8 cellular contexts compared by ENCODE assay signal in genomic region chrX:154308108-154308946, GRCh38. TPM values are rescaled to one million over a fixed set of nuclear protein-coding genes. Genes with fewer than 3 reads are reported as not detected.
DNase-seq lines count a peak whose midpoint lies in the region; ATAC-seq, FAIRE-seq and TF ChIP-seq lines count a peak whose summit lies in the region.

No MANE protein-coding gene starts in this region.

- no peaks in the 10 kb centered on the region for H3K27me3 ChIP-seq in gastroesophageal sphincter

- no peaks in the 10 kb centered on the region for H3K36me3 ChIP-seq in gastroesophageal sphincter

- H3K4me3 ChIP-seq in AG10803 (ENCODE audit: low read length) (no peak overlapping the region), gastroesophageal sphincter (no peak overlapping the region)

- no peak for FAIRE-seq in urothelium cell line (lab: Jason Lieb, UNC)

- TF ChIP-seq POLR2A in gastroesophageal sphincter (IDR thresholded peaks at IDR 0.05) = no peak

- ATAC-seq in GM19463 (IDR thresholded peaks at IDR 0.05; ENCODE audit: unreplicated experiment) (peak; percentile 47), gastroesophageal sphincter (no peak), GM21825 (IDR thresholded peaks at IDR 0.05; ENCODE audit: unreplicated experiment) (no peak)

- 53 to 60% methylated on average over 7 to 8 of the region's 9 CpGs for WGBS in gastroesophageal sphincter (ENCODE audit: low coverage in 1 of 2), 2 donors

- no peaks in the 10 kb centered on the region for H3K4me1 ChIP-seq in gastroesophageal sphincter

- H3K27ac ChIP-seq in gastroesophageal sphincter = no peak overlapping the region

- no peaks in the 10 kb centered on the region for H3K9me3 ChIP-seq in gastroesophageal sphincter

- TF ChIP-seq EP300 in gastroesophageal sphincter (IDR thresholded peaks at IDR 0.05) = no peak

- TF ChIP-seq CTCF in AG10803 (conservative IDR thresholded peaks at IDR 0.05; ENCODE audit: low read length) = peak; percentile 66
- peak; percentile 33 to 77 (median 58) for TF ChIP-seq CTCF in gastroesophageal sphincter (IDR thresholded peaks at IDR 0.05)

- DNase-seq in AG10803 (ENCODE audit: low read depth) = peak; percentile 30
- peak; percentile 55 for DNase-seq in RKO (ENCODE audit: low spot score)
- DNase-seq in activated T-helper 1 cell treated with anti-CD3 and anti-CD28 coated beads, Interleukin-2, amount 50 U/mL, for 16 hours (ENCODE audit: low read depth in 1 of 2, low spot score in 1 of 2) = peak; percentile 61 to 63
- peak; percentile 37 for DNase-seq in pons (ENCODE audit: low spot score)
- peak; percentile 54 for DNase-seq in urothelium cell line (ENCODE audit: low spot score)

RNA-seq across cellular contexts. Expression of gene TKTL1, which starts 12.7 kb away (rescaled TPM):
- under 1 TPM in 2 of 4 donors, not detected in 2; 0.31 TPM for total RNA-seq in gastroesophageal sphincter

RNA-seq across cellular contexts. Expression of gene TEX28, which starts 13.4 kb away (rescaled TPM):
- total RNA-seq in gastroesophageal sphincter = not detected

RNA-seq across cellular contexts. Expression of gene OPN1MW3, which starts 50.9 kb away (rescaled TPM):
- not detected for total RNA-seq in gastroesophageal sphincter
